ENCODE assay signal across 31 cellular contexts in the genomic region with DNA sequence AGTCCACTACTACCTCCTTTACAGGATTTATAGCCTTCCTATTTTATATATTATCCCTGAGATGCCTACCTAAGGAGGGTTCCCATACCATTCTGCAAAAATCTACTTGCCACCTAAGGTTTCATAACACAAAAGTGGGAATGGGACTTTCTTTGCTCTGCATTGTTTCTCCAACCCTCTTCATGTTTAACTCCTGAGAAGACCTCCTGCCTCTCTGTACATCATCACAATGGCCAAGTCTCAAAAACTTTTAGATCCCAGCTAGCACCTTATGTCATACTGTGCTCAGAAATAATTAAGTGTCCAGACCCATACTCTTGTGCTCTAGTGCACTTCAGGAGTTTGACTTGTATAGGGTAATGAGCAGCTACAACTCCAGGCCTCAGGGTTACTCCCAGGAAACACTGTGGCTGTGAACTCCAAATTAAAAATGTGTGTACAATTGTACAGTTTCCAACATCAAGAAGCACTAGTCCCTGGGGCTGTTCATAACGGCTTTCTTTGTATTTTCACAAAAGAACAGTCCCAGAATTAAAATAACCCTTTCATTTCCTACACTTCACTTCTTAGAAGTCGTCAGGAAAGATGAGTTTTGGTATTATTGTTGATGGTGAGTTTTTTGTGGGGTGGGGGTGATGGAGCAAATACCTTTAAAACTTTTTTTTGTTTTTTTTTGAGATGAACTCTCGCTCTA. TPM values are rescaled to one million over a fixed set of nuclear protein-coding genes. Genes with fewer than 3 reads are reported as not detected.
DNase-seq lines count a peak whose midpoint lies in the region; ATAC-seq, FAIRE-seq and TF ChIP-seq lines count a peak whose summit lies in the region.
"Had no signal": no experiment of that assay in that cellular context is flagged by ENCODE, and none has a peak within 500 bp of the region (broad histone marks: within the 10 kb centered on the region; RNA-seq: fewer than 3 reads in every experiment).

No MANE protein-coding gene starts in this region.

- H2AFZ ChIP-seq in keratinocyte (ENCODE audit: control insufficient read depth, low read length): no peak overlapping the region

- TF ChIP-seq CTCF in 22Rv1 (IDR thresholded peaks at IDR 0.05) (no peak), keratinocyte (optimal IDR thresholded peaks at IDR 0.05 in 1 of 3, IDR thresholded peaks at IDR 0.05 in 1 of 3, conservative IDR thresholded peaks at IDR 0.05 in 1 of 3; ENCODE audit: extremely low read depth in 1 of 3, insufficient read depth in 2 of 3, low read length in 3 of 3) (no peak), spleen (IDR thresholded peaks at IDR 0.05 in 8 of 11, conservative IDR thresholded peaks at IDR 0.05 in 3 of 11) (no peak)

- H3K9me3 ChIP-seq in keratinocyte (ENCODE audit: control insufficient read depth, low read depth, low read length) (no peaks in the 10 kb centered on the region), spleen (no peaks in the 10 kb centered on the region)
- H3K9me3 ChIP-seq: BE2C, pancreas, suprapubic skin, upper lobe of left lung had no signal

- H4K20me1 ChIP-seq in keratinocyte (ENCODE audit: control insufficient read depth, extremely low read depth, insufficient read depth, low read length): no peaks in the 10 kb centered on the region

- peak overlapping the region; percentile 17 for H3K4me2 ChIP-seq in keratinocyte (ENCODE audit: control insufficient read depth, extremely low read depth, insufficient read depth, low read depth, low read length)

- WGBS in spleen, 5 donors: 75 to 85% (median 77%) methylated on average over 3 of the region's 3 CpGs

- H3K4me3 ChIP-seq in keratinocyte (ENCODE audit: control insufficient read depth in 2 of 3, extremely low read depth in 1 of 3, insufficient read depth in 2 of 3, low read depth in 1 of 3, low read length in 3 of 3) (no peak overlapping the region), spleen (no peak overlapping the region)
- H3K4me3 ChIP-seq: pancreas, suprapubic skin, upper lobe of left lung had no signal

- H3K4me1 ChIP-seq in keratinocyte (ENCODE audit: control insufficient read depth, extremely low read depth, insufficient read depth, low read length) (peaks cover 13% of the 10 kb centered on the region), spleen (no peaks in the 10 kb centered on the region)
- H3K4me1 ChIP-seq: BE2C, pancreas, suprapubic skin, upper lobe of left lung had no signal

- no peaks in the 10 kb centered on the region for H3K36me3 ChIP-seq in keratinocyte (ENCODE audit: control insufficient read depth in 2 of 2, extremely low read depth in 1 of 2, insufficient read depth in 2 of 2, low read length in 2 of 2)
- H3K36me3 ChIP-seq in spleen: no peaks in the 10 kb centered on the region
- H3K36me3 ChIP-seq: BE2C, pancreas, suprapubic skin, upper lobe of left lung, WERI-Rb-1 had no signal

- no peaks in the 10 kb centered on the region for H3K9me3 Mint-ChIP-seq in naive thymus-derived CD8-positive, alpha-beta T cell
- H3K9me3 Mint-ChIP-seq: activated T-helper 2 cell treated with anti-CD3 and anti-CD28 coated beads, Interferon-gamma antibody, Interleukin-2, Interleukin-4, amounts not matched to agents 10 μg/mL and 5 μg/mL and 100 μg/mL, durations not matched to agents 14 hours and 24 hours and 36 hours; immature natural killer cell had no signal

- H3K27ac ChIP-seq in 22Rv1 (peak overlapping the region; percentile 57), keratinocyte (ENCODE audit: control insufficient read depth, insufficient read depth, low read length) (peak overlapping the region; percentile 43), spleen (no peak overlapping the region)
- H3K27ac ChIP-seq: pancreas, suprapubic skin, upper lobe of left lung, WERI-Rb-1 had no signal

- POLR2A ChIA-PET in naive thymus-derived CD8-positive, alpha-beta T cell (lab: Charles Lee): no interaction called here
- POLR2A ChIA-PET in HEK293T (lab: Yijun Ruan, JAX): interaction anchor here (0.5 to 3.7 kb wide), 5 partner anchors 47 to 170 kb away, joined by 3 to 33 read pairs (median 11); a partner anchor contains a TSS

- peaks cover 0 to 2% (median 0%) of the 10 kb centered on the region in 3 donors for H3K36me3 Mint-ChIP-seq in naive thymus-derived CD8-positive, alpha-beta T cell
- H3K36me3 Mint-ChIP-seq: immature natural killer cell had no signal

- intact Hi-C loops in spleen (cut with DNase I; ENCODE audit: low total_unique reads): no loop called here

- peak; percentile 16 for DNase-seq in ELR (ENCODE audit: low read depth)
- peak; percentile 53 for DNase-seq in RPMI7951 (ENCODE audit: low read depth)
- DNase-seq in keratinocyte (ENCODE audit: low read depth, low spot score): no peak
- DNase-seq in naive thymus-derived CD8-positive, alpha-beta T cell: no peak
- DNase-seq in HEK293T (ENCODE audit: extremely low spot score): no peak
- DNase-seq in spleen: no peak
- no peak for DNase-seq in DMS153 (lab: John Stamatoyannopoulos, UW)
- DNase-seq: activated CD4-positive, alpha-beta T cell treated with anti-CD3 and anti-CD28 coated beads for 4 hours; activated naive CD4-positive, alpha-beta T cell treated with anti-CD3 and anti-CD28 coated beads, Interleukin-2, amount 50 U/mL, for 16 hours; activated T-cell treated with anti-CD3 and anti-CD28 coated beads for 4 hours; BE2C; DMS53; GDM1; immature natural killer cell; left colon; NCI-H1092 treated with DMSO at 0.1 percent for 48 hours; NCI-H1930; NCI-H524 treated with DMSO at 0.1 percent for 48 hours; nephron progenitor cell; pancreas; retina; stimulated activated naive B cell treated with anti-CD40 and anti-IgM and Interleukin-4, amounts not matched to agents 10 μg/mL and 1 μg/mL and 100 μg/mL, for 72 hours; T-helper 9 cell; upper lobe of left lung; WERI-Rb-1 had no signal

- H3K9me1 ChIP-seq in keratinocyte (ENCODE audit: control insufficient read depth, extremely low read depth, insufficient read depth, low read length): no peaks in the 10 kb centered on the region

- ATAC-seq in naive thymus-derived CD8-positive, alpha-beta T cell: no peak
- ATAC-seq: left colon; Panc1; pancreas; stimulated activated naive B cell treated with anti-CD40 and anti-IgM and Interleukin-4, amounts not matched to agents 10 μg/mL and 1 μg/mL and 100 μg/mL, for 72 hours had no signal

- dilution Hi-C loops in keratinocyte (cut with MboI; ENCODE audit: extremely low pct_ligation_motif_present, low sequenced_read_pairs): no loop called here

- H3K4me1 Mint-ChIP-seq in naive thymus-derived CD8-positive, alpha-beta T cell: no peaks in the 10 kb centered on the region
- H3K4me1 Mint-ChIP-seq: immature natural killer cell had no signal

- H3K79me2 ChIP-seq in keratinocyte (ENCODE audit: control insufficient read depth, insufficient read depth, low read length): no peaks in the 10 kb centered on the region

- H3K9ac ChIP-seq in keratinocyte (ENCODE audit: control insufficient read depth, extremely low read depth, insufficient read depth, low read length): no peak overlapping the region

- FAIRE-seq in keratinocyte (lab: Jason Lieb, UNC): peak; percentile 52
- FAIRE-seq: pancreas had no signal

- H3K4me3 Mint-ChIP-seq in naive thymus-derived CD8-positive, alpha-beta T cell: no peak overlapping the region
- H3K4me3 Mint-ChIP-seq: immature natural killer cell; nephron progenitor cell; stimulated activated naive B cell treated with anti-CD40 and anti-IgM and Interleukin-4, amounts not matched to agents 10 μg/mL and 1 μg/mL and 100 μg/mL, for 72 hours had no signal

- H3K27ac Mint-ChIP-seq in naive thymus-derived CD8-positive, alpha-beta T cell: no peak overlapping the region
- H3K27ac Mint-ChIP-seq: activated T-helper 2 cell treated with anti-CD3 and anti-CD28 coated beads, Interferon-gamma antibody, Interleukin-2, Interleukin-4, amounts not matched to agents 10 μg/mL and 5 μg/mL and 100 μg/mL, durations not matched to agents 14 hours and 24 hours and 36 hours; immature natural killer cell; nephron progenitor cell; stimulated activated naive B cell treated with anti-CD40 and anti-IgM and Interleukin-4, amounts not matched to agents 10 μg/mL and 1 μg/mL and 100 μg/mL, for 72 hours had no signal

- H3K27me3 ChIP-seq in keratinocyte (ENCODE audit: control insufficient read depth, extremely low read depth, insufficient read depth, low read length): no peaks in the 10 kb centered on the region
- no peaks in the 10 kb centered on the region for H3K27me3 ChIP-seq in spleen (replicated peaks in 1 of 7)
- H3K27me3 ChIP-seq: BE2C, pancreas, suprapubic skin, upper lobe of left lung had no signal

- CTCF ChIA-PET in HEK293T (lab: Yijun Ruan, JAX): interaction anchor here (1.1 kb wide), 1 partner anchor 226 kb away, joined by 5 read pairs; no protein-coding TSS in a partner anchor

- H3K27me3 Mint-ChIP-seq in naive thymus-derived CD8-positive, alpha-beta T cell: no peaks in the 10 kb centered on the region
- H3K27me3 Mint-ChIP-seq: stimulated activated naive B cell treated with anti-CD40 and anti-IgM and Interleukin-4, amounts not matched to agents 10 μg/mL and 1 μg/mL and 100 μg/mL, for 72 hours had no signal

- no peak for TF ChIP-seq POLR2A in spleen (IDR thresholded peaks at IDR 0.05)

RNA-seq across cellular contexts. Expression of a gene that starts 39.4 kb away (rescaled TPM):
- 8.6 and 11.3 TPM in 2 replicates for total RNA-seq in RPMI7951 (2014; rRNA removed; shearing (Covaris generic))
- polyA plus RNA-seq in keratinocyte: 3.6 to 5.1 TPM (median 4.5 TPM) in 3 replicates
- 1.4 TPM for polyA plus RNA-seq in keratinocyte (2011; ENCODE audit: low read depth)
- polyA plus RNA-seq in keratinocyte (2011; cell fraction: cytosol; rRNA removed): 1.9 and 3.0 TPM in 2 replicates
- 9.7 and 11.3 TPM in 2 replicates for polyA plus RNA-seq in keratinocyte (2011; cell fraction: nucleus; rRNA removed)
- 2.5 and 3.2 TPM in 2 replicates for polyA plus RNA-seq in keratinocyte (2012; ENCODE audit: low replicate concordance)
- 3.3 to 6.1 TPM (median 3.9 TPM) in 3 replicates for polyA minus RNA-seq in keratinocyte
- polyA minus RNA-seq in keratinocyte (2011; cell fraction: cytosol; rRNA and poly(A)+ RNA removed): 2.1 TPM
- polyA minus RNA-seq in keratinocyte (2011; cell fraction: nucleus; rRNA and poly(A)+ RNA removed): 4.5 and 7.9 TPM in 2 replicates
- 10 to 100 TPM; 16.4 to 19.6 TPM for total RNA-seq in naive thymus-derived CD8-positive, alpha-beta T cell
- polyA plus RNA-seq in naive thymus-derived CD8-positive, alpha-beta T cell: 1 to 10 TPM; 4.2 to 8.3 (median 5.1) TPM
- 10 to 100 TPM in 2 of 7 donors, 1 to 10 TPM in 5; 4.9 to 11.9 (median 7.8) TPM for total RNA-seq in spleen
- 10 to 100 TPM in 2 of 3 donors, 1 to 10 TPM in 1; 6.1 to 11.2 (median 10.1) TPM for polyA plus RNA-seq in spleen

RNA-seq across cellular contexts. Expression of a gene that starts 46.1 kb away (rescaled TPM):
- 7.8 and 8.8 TPM in 2 replicates for total RNA-seq in RPMI7951 (2014; rRNA removed; shearing (Covaris generic))
- polyA plus RNA-seq in keratinocyte (0.68 to 1.5 TPM (median 0.88 TPM) in 3 replicates), spleen (under 1 TPM in 1 of 3 donors, not detected in 2; 0.16 TPM)
- polyA plus RNA-seq in keratinocyte (2011; ENCODE audit: low read depth): 0.39 TPM
- polyA plus RNA-seq in keratinocyte (2011; cell fraction: cytosol; rRNA removed): 0.62 and 0.81 TPM in 2 replicates
- 1.7 and 2.8 TPM in 2 replicates for polyA plus RNA-seq in keratinocyte (2011; cell fraction: nucleus; rRNA removed)
- polyA plus RNA-seq in keratinocyte (2012; ENCODE audit: low replicate concordance): 0.48 and 1.5 TPM in 2 replicates
- 0.32 to 2.0 TPM (median 0.99 TPM) in 3 replicates for polyA minus RNA-seq in keratinocyte
- polyA minus RNA-seq in keratinocyte (2011; cell fraction: cytosol; rRNA and poly(A)+ RNA removed): not detected
- polyA minus RNA-seq in keratinocyte (2011; cell fraction: nucleus; rRNA and poly(A)+ RNA removed): 0.54 and 0.63 TPM in 2 replicates
- not detected for total RNA-seq in naive thymus-derived CD8-positive, alpha-beta T cell
- polyA plus RNA-seq in naive thymus-derived CD8-positive, alpha-beta T cell: not detected
- total RNA-seq in spleen: not detected
- total RNA-seq: glomerular endothelial cell, skeletal muscle tissue, upper lobe of left lung had no signal
- polyA plus RNA-seq: immature natural killer cell had no signal

Comparison
In these comparisons a context has a peak if more than half of its experiments do, and no peak if none do; other contexts are left out.
1. H3K27ac ChIP-seq: peak in 22Rv1 (single experiment) and keratinocyte (single experiment); none in spleen (0 of 8).
2. DNase-seq: peak in ELR (single experiment) and RPMI7951 (single experiment); none in keratinocyte (single experiment), naive thymus-derived CD8-positive, alpha-beta T cell (0 of 10), HEK293T (single experiment), spleen (single experiment) and DMS153 (single experiment).